Comparison of ENCODE assay signal across 12 cellular contexts in genomic region chr1:205144751-205145150, GRCh38. TPM values are rescaled to one million over a fixed set of nuclear protein-coding genes. Genes with fewer than 3 reads are reported as not detected.
DNase-seq lines count a peak whose midpoint lies in the region; ATAC-seq, FAIRE-seq and TF ChIP-seq lines count a peak whose summit lies in the region.
"Had no signal": no experiment of that assay in that cellular context is flagged by ENCODE, and none has a peak within 500 bp of the region (broad histone marks: within the 10 kb centered on the region; RNA-seq: fewer than 3 reads in every experiment).

No MANE protein-coding gene starts in this region.

- H3K4me3 Mint-ChIP-seq in CD4-positive, alpha-beta memory T cell: no peak overlapping the region
- H3K4me3 Mint-ChIP-seq: central memory CD8-positive, alpha-beta T cell; neural progenitor cell; T-cell had no signal

- H3K9me3 ChIP-seq in CD4-positive, alpha-beta memory T cell (ENCODE audit: control insufficient read depth in 1 of 2, low read length in 2 of 2): no peaks in the 10 kb centered on the region

- peaks cover 27 to 36% of the 10 kb centered on the region in 2 donors for H3K36me3 Mint-ChIP-seq in CD4-positive, alpha-beta memory T cell

- no peaks in the 10 kb centered on the region for H3K27me3 Mint-ChIP-seq in CD4-positive, alpha-beta memory T cell
- H3K27me3 Mint-ChIP-seq: central memory CD8-positive, alpha-beta T cell; T-cell had no signal

- peaks cover 5% of the 10 kb centered on the region for H3K36me3 ChIP-seq in CD4-positive, alpha-beta memory T cell (ENCODE audit: insufficient read depth, low read length)
- H3K36me3 ChIP-seq: neural progenitor cell had no signal

- TF ChIP-seq CTCF in omental fat pad (IDR thresholded peaks at IDR 0.05): no peak

- H3K4me1 Mint-ChIP-seq in CD4-positive, alpha-beta memory T cell: peaks cover 4 to 11% (median 6%) of the 10 kb centered on the region in 4 donors

- H3K4me3 ChIP-seq in CD4-positive, alpha-beta memory T cell (ENCODE audit: low read length in 2 of 2): no peak overlapping the region
- H3K4me3 ChIP-seq: neural progenitor cell had no signal

- peak; percentile 38 for ATAC-seq in omental fat pad (ENCODE audit: low FRiP score)
- no peak for ATAC-seq in GM18861 (IDR thresholded peaks at IDR 0.05; ENCODE audit: unreplicated experiment)
- ATAC-seq: T-cell had no signal

- peaks cover 11% of the 10 kb centered on the region for H3K4me1 ChIP-seq in CD4-positive, alpha-beta memory T cell (ENCODE audit: insufficient read depth, low read length)

- POLR2A ChIA-PET in CD4-positive, alpha-beta memory T cell (lab: Charles Lee; ENCODE audit: partially characterized antibody): no interaction called here

- intact Hi-C loops in CD4-positive, alpha-beta memory T cell (cut with micrococcal nuclease): no loop called here

- CTCF ChIA-PET in CD4-positive, alpha-beta memory T cell (lab: Charles Lee; ENCODE audit: partially characterized antibody): interaction anchor here (0.6 to 6.5 kb wide), 5 partner anchors 10 to 168 kb away, joined by 3 to 58 read pairs (median 5); partner anchors contain the start of gene RBBP5

- DNase-seq in CD4-positive, alpha-beta memory T cell: no peak
- DNase-seq in RCC 7860 (ENCODE audit: low spot score): peak; percentile 69
- DNase-seq in epidermal melanocyte (ENCODE audit: insufficient read length, low spot score): peak; percentile 54
- no peak for DNase-seq in omental fat pad (ENCODE audit: low spot score)
- no peak for DNase-seq in DMS153 treated with DMSO at 0.1 percent for 48 hours (lab: John Stamatoyannopoulos, UW; ENCODE audit: unreplicated experiment)
- DNase-seq in activated naive CD4-positive, alpha-beta T cell treated with Interleukin-2 at 50 U/mL for 16 hours: no peak
- no peak for DNase-seq in NCI-H69 (lab: John Stamatoyannopoulos, UW)
- DNase-seq: NCI-H524, T-cell had no signal

- no peak overlapping the region for H3K27ac ChIP-seq in CD4-positive, alpha-beta memory T cell (ENCODE audit: low read depth, low read length)
- H3K27ac ChIP-seq: neural progenitor cell had no signal

- peak overlapping the region in 4 of 7 donors; percentile 4 to 52 (median 46) for H3K27ac Mint-ChIP-seq in CD4-positive, alpha-beta memory T cell
- H3K27ac Mint-ChIP-seq: neural progenitor cell had no signal

- H3K9me3 Mint-ChIP-seq in CD4-positive, alpha-beta memory T cell: no peaks in the 10 kb centered on the region
- H3K9me3 Mint-ChIP-seq: central memory CD8-positive, alpha-beta T cell; T-cell had no signal

- FAIRE-seq in RCC 7860 (lab: Jason Lieb, UNC): peak; percentile 65

- no peaks in the 10 kb centered on the region for H3K27me3 ChIP-seq in CD4-positive, alpha-beta memory T cell (ENCODE audit: insufficient read depth, low read length)
- H3K27me3 ChIP-seq: neural progenitor cell had no signal

RNA-seq across cellular contexts. Expression of gene RBBP5, which starts 23.0 kb away (rescaled TPM):
- total RNA-seq in CD4-positive, alpha-beta memory T cell: 10 to 100 TPM; 32.4 to 32.9 TPM
- polyA plus RNA-seq in CD4-positive, alpha-beta memory T cell: 10 to 100 TPM; 16.8 to 21.3 TPM
- 10 to 100 TPM; 11.9 to 15.6 (median 12.8) TPM for total RNA-seq in omental fat pad

Comparison
In these comparisons a context has a peak if more than half of its experiments do, and no peak if none do; other contexts are left out.
1. DNase-seq: peak in RCC 7860 (single experiment) and epidermal melanocyte (single experiment); none in CD4-positive, alpha-beta memory T cell (0 of 5), omental fat pad (single experiment), DMS153 treated with DMSO at 0.1 percent for 48 hours (single experiment), activated naive CD4-positive, alpha-beta T cell treated with Interleukin-2 at 50 U/mL for 16 hours (single experiment) and NCI-H69 (single experiment).